In the genomic region with DNA sequence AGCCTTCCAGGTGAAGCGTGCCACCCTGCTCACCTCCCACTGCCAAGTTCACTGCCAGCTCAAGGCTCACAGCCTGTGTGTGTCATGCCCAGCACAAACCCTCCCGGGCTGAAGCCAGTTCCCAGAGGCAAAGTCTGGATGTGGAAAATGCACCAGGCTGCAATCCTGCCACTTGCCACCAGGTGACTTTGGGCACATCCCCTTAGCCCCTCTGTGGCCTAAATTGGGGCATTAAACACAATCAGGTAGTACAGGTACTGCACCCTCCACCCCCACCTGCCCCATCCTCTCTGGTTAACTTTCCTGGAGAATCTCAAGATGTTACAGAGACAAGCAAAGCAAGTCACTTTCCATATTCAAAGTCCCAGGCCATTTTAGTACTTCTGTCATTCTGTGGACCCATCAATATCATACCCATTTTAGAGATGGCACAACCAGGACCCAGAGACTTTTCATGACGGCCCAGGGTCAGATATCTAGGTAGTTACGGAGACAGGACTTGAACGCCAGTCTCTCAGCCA, we compare ENCODE assay signal across 8 cellular contexts. TPM values are rescaled to one million over a fixed set of nuclear protein-coding genes. Genes with fewer than 3 reads are reported as not detected.
DNase-seq lines count a peak whose midpoint lies in the region; ATAC-seq and TF ChIP-seq lines count a peak whose summit lies in the region.

No MANE protein-coding gene starts in this region.

- H3K27ac Mint-ChIP-seq in naive thymus-derived CD4-positive, alpha-beta T cell = no peak overlapping the region
- H3K27ac Mint-ChIP-seq in activated T-helper 17 cell treated with anti-CD3 and anti-CD28 coated beads, Interleukin-2, amount 50 U/mL, for 72 hours = no peak overlapping the region

- CTCF ChIA-PET in naive thymus-derived CD4-positive, alpha-beta T cell (lab: Charles Lee) = no interaction called here

- peak; percentile 63 for DNase-seq in Daoy (ENCODE audit: low read depth)
- peak; percentile 58 for DNase-seq in M059J (ENCODE audit: low read depth)
- no peak for DNase-seq in ascending aorta (ENCODE audit: low spot score in 2 of 2)
- peak in 2 of 9 donors; percentile 14 to 19 for DNase-seq in naive thymus-derived CD4-positive, alpha-beta T cell
- DNase-seq in foreskin melanocyte = no peak
- DNase-seq in NCI-H1930 (lab: John Stamatoyannopoulos, UW) = no peak
- DNase-seq in dedifferentiated amniotic fluid mesenchymal stem cell (ENCODE audit: extremely low spot score) = no peak

- H3K4me3 ChIP-seq in ascending aorta = no peak overlapping the region
- no peak overlapping the region for H3K4me3 ChIP-seq in naive thymus-derived CD4-positive, alpha-beta T cell (ENCODE audit: low read length)

- POLR2A ChIA-PET in naive thymus-derived CD4-positive, alpha-beta T cell (lab: Charles Lee) = no interaction called here

- peak overlapping the region; percentile 77 to 84 for H3K27ac ChIP-seq in ascending aorta
- no peak overlapping the region for H3K27ac ChIP-seq in naive thymus-derived CD4-positive, alpha-beta T cell (ENCODE audit: low read depth, low read length)

- ATAC-seq in naive thymus-derived CD4-positive, alpha-beta T cell = no peak
- no peak for ATAC-seq in activated T-helper 17 cell treated with anti-CD3 and anti-CD28 coated beads, Interleukin-2, amount 50 U/mL, for 72 hours (replicated peaks)

- H3K36me3 ChIP-seq in ascending aorta = no peaks in the 10 kb centered on the region
- H3K36me3 ChIP-seq in naive thymus-derived CD4-positive, alpha-beta T cell (ENCODE audit: control insufficient read depth in 2 of 3, insufficient read depth in 3 of 3, low read length in 3 of 3) = no peaks in the 10 kb centered on the region

- H3K27me3 Mint-ChIP-seq in naive thymus-derived CD4-positive, alpha-beta T cell = peaks cover 19 to 52% (median 27%) of the 10 kb centered on the region in 5 donors
- peaks cover 16% of the 10 kb centered on the region for H3K27me3 Mint-ChIP-seq in activated T-helper 17 cell treated with anti-CD3 and anti-CD28 coated beads, Interleukin-2, amount 50 U/mL, for 72 hours

- peaks cover 0 to 2% (median 0%) of the 10 kb centered on the region in 11 donors for H3K9me3 Mint-ChIP-seq in naive thymus-derived CD4-positive, alpha-beta T cell
- H3K9me3 Mint-ChIP-seq in activated T-helper 17 cell treated with anti-CD3 and anti-CD28 coated beads, Interleukin-2, amount 50 U/mL, for 72 hours = no peaks in the 10 kb centered on the region

- peaks cover 10 to 14% of the 10 kb centered on the region in 2 donors for H3K4me1 ChIP-seq in ascending aorta
- H3K4me1 ChIP-seq in naive thymus-derived CD4-positive, alpha-beta T cell (ENCODE audit: control insufficient read depth in 2 of 2, insufficient read depth in 2 of 2, low read length in 2 of 2) = peaks cover 4 to 5% of the 10 kb centered on the region in 2 donors

- peak; percentile 40 to 49 (median 48) for TF ChIP-seq CTCF in ascending aorta (IDR thresholded peaks at IDR 0.05)

- H3K27me3 ChIP-seq in ascending aorta = no peaks in the 10 kb centered on the region
- H3K27me3 ChIP-seq in naive thymus-derived CD4-positive, alpha-beta T cell (ENCODE audit: control insufficient read depth in 2 of 2, insufficient read depth in 2 of 2, low read length in 2 of 2) = peaks cover 4 to 10% of the 10 kb centered on the region in 2 donors

- intact Hi-C loops in ascending aorta (cut with DNase I) = no loop called here
- intact Hi-C loops in naive thymus-derived CD4-positive, alpha-beta T cell (cut with micrococcal nuclease) = no loop called here

- H3K9me3 ChIP-seq in ascending aorta = no peaks in the 10 kb centered on the region
- H3K9me3 ChIP-seq in naive thymus-derived CD4-positive, alpha-beta T cell (ENCODE audit: control insufficient read depth in 2 of 3, low read length in 3 of 3) = no peaks in the 10 kb centered on the region

- peaks cover 0 to 14% (median 8%) of the 10 kb centered on the region in 7 donors for H3K4me1 Mint-ChIP-seq in naive thymus-derived CD4-positive, alpha-beta T cell
- H3K4me1 Mint-ChIP-seq in activated T-helper 17 cell treated with anti-CD3 and anti-CD28 coated beads, Interleukin-2, amount 50 U/mL, for 72 hours = no peaks in the 10 kb centered on the region

- peak overlapping the region in 6 of 10 donors; percentile 17 to 79 (median 28) for H3K4me3 Mint-ChIP-seq in naive thymus-derived CD4-positive, alpha-beta T cell
- H3K4me3 Mint-ChIP-seq in activated T-helper 17 cell treated with anti-CD3 and anti-CD28 coated beads, Interleukin-2, amount 50 U/mL, for 72 hours = no peak overlapping the region

- H3K36me3 Mint-ChIP-seq in naive thymus-derived CD4-positive, alpha-beta T cell = peaks cover 0 to 1% (median 0%) of the 10 kb centered on the region in 5 donors
- no peaks in the 10 kb centered on the region for H3K36me3 Mint-ChIP-seq in activated T-helper 17 cell treated with anti-CD3 and anti-CD28 coated beads, Interleukin-2, amount 50 U/mL, for 72 hours (ENCODE audit: low read depth)

RNA-seq across cellular contexts. Expression of a gene that starts 1.8 kb away (rescaled TPM):
- 0.34 and 0.54 TPM in 2 replicates for total RNA-seq in Daoy (2014; rRNA removed; shearing (Covaris generic))
- total RNA-seq in M059J (2014; rRNA removed; shearing (Covaris generic)) = 1.6 and 2.4 TPM in 2 replicates
- total RNA-seq in ascending aorta = 6.6 TPM
- total RNA-seq in naive thymus-derived CD4-positive, alpha-beta T cell = 1 to 10 TPM in 1 of 5 experiments, under 1 TPM in 1, not detected in 3; 0.24 to 1.4 TPM
- polyA plus RNA-seq in naive thymus-derived CD4-positive, alpha-beta T cell = under 1 TPM in 1 of 2 donors, not detected in 1; 0.05 TPM
- total RNA-seq in activated T-helper 17 cell treated with anti-CD3 and anti-CD28 coated beads, Interleukin-2, amount 50 U/mL, for 72 hours = under 1 TPM in 1 of 2 donors, not detected in 1; 0.37 TPM

Comparison
In these comparisons a context has a peak if more than half of its experiments do, and no peak if none do; other contexts are left out.
1. DNase-seq: peak in Daoy (single experiment) and M059J (single experiment); none in ascending aorta (0 of 2), foreskin melanocyte (single experiment), NCI-H1930 (0 of 2) and dedifferentiated amniotic fluid mesenchymal stem cell (single experiment).